Comparison of ENCODE assay signal across 16 cellular contexts in the genomic region with DNA sequence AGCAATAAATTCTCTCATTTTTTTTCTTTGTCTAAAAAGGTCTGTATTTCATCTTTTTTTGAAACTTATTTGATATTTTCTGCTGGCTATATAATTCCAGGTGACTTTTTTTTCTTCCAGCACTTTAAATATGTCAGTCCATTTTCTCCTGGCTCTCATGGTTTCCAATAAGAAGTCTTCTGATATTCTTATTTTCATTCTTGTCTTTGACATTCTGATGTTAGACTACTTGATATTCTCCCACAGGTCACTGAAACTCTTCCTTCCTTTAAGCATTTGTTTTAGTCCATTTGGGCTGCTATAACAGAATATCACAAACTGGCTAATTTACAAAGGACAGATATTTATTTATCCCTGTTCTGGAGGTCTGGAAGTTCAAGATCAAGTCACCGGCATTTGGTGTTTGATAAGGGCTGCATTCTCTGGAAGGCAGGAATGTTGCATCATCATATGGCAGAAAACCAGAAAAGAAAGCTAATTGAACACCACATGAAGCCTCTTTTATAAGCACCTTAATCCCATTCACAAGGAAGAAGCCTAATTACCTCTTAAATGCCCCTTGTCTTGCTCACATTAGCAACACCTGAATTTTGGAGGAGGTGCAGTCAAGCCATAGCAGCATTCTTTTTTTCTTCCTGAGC.
"Had no signal": no experiment of that assay in that cellular context is flagged by ENCODE, and none has a peak within 500 bp of the region (broad histone marks: within the 10 kb centered on the region; RNA-seq: fewer than 3 reads in every experiment).

No MANE protein-coding gene starts in this region.

- H3K27me3 ChIP-seq: hepatocyte had no signal

- DNase-seq: activated B cell treated with CpG ODN at 0.5 μM for 24 hours; activated CD4-positive, alpha-beta T cell treated with anti-CD3 and anti-CD28 coated beads for 48 hours; activated CD8-positive, alpha-beta memory T cell treated with anti-CD3 and anti-CD28 coated beads, Interleukin-2, amount 50 U/mL, for 48 hours; activated gamma-delta T cell treated with Interleukin-2 at 50 U/mL for 16 hours; activated naive CD8-positive, alpha-beta T cell treated with anti-CD3 and anti-CD28 coated beads, Interleukin-2, amount 10 ng/mL, durations not matched to agents 7 days and 5 days; anterior cingulate cortex; cerebellar nuclear complex; effector memory CD8-positive, alpha-beta T cell; nephron progenitor cell; right cardiac atrium; stimulated activated naive CD8-positive, alpha-beta T cell treated with anti-CD3 and anti-CD28 coated beads, Interleukin-15, Interleukin-2, amounts not matched to agents 100 U/mL and 50 U/mL, for 24 hours had no signal

- H3K4me2 ChIP-seq: hepatocyte had no signal

- H3K9me3 Mint-ChIP-seq: effector memory CD8-positive, alpha-beta T cell had no signal

- H3K79me2 ChIP-seq: hepatocyte had no signal

- H2AFZ ChIP-seq: hepatocyte had no signal

- H3K27ac Mint-ChIP-seq: activated B cell treated with CpG ODN at 0.5 μM for 24 hours; activated naive CD8-positive, alpha-beta T cell treated with anti-CD3 and anti-CD28 coated beads, Interleukin-2, amount 10 ng/mL, durations not matched to agents 7 days and 5 days; dendritic cell treated with granulocyte-macrophage colony-stimulating factor and Interleukin-4, amounts not matched to agents 40 ng/mL and 50 ng/mL, for 4 days; effector memory CD8-positive, alpha-beta T cell; nephron progenitor cell; progenitor cell of endocrine pancreas; type B pancreatic cell had no signal

- ATAC-seq: effector memory CD8-positive, alpha-beta T cell; right cardiac atrium; stimulated activated naive CD8-positive, alpha-beta T cell treated with anti-CD3 and anti-CD28 coated beads, Interleukin-15, Interleukin-2, amounts not matched to agents 100 U/mL and 50 U/mL, for 24 hours had no signal

- H3K27ac ChIP-seq: epithelial cell of prostate, hepatocyte had no signal

- H3K4me1 Mint-ChIP-seq: activated B cell treated with CpG ODN at 0.5 μM for 24 hours; activated naive CD8-positive, alpha-beta T cell treated with anti-CD3 and anti-CD28 coated beads, Interleukin-2, amount 10 ng/mL, durations not matched to agents 7 days and 5 days had no signal

- H3K4me3 Mint-ChIP-seq: activated B cell treated with CpG ODN at 0.5 μM for 24 hours; activated naive CD8-positive, alpha-beta T cell treated with anti-CD3 and anti-CD28 coated beads, Interleukin-2, amount 10 ng/mL, durations not matched to agents 7 days and 5 days; dendritic cell treated with granulocyte-macrophage colony-stimulating factor and Interleukin-4, amounts not matched to agents 40 ng/mL and 50 ng/mL, for 4 days; effector memory CD8-positive, alpha-beta T cell; nephron progenitor cell; type B pancreatic cell had no signal

- H3K36me3 Mint-ChIP-seq: activated naive CD8-positive, alpha-beta T cell treated with anti-CD3 and anti-CD28 coated beads, Interleukin-2, amount 10 ng/mL, durations not matched to agents 7 days and 5 days; type B pancreatic cell had no signal

- H3K4me3 ChIP-seq: hepatocyte had no signal
